8 cellular contexts compared by ENCODE assay signal in the genomic region with DNA sequence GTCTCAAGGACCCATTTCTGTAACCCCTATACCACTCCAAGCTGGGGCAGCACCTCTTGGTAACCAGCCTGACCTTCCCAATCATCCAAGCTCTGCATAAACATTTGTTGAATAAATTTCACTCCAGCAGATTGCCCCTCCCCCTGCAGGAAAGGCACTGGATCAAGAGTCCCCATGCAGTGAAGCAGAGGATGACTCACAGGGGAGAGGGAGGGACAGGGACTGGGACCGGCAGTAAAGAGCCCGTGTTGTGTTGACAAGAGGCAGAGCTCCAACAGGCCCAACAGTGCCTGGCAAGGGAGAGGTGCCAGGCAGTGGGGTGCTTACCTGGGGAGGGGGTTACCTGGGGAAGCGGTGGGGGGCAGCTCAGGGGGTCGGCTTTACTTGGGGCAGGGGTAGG. TPM values are rescaled to one million over a fixed set of nuclear protein-coding genes. Genes with fewer than 3 reads are reported as not detected.
DNase-seq lines count a peak whose midpoint lies in the region; ATAC-seq and TF ChIP-seq lines count a peak whose summit lies in the region.

No MANE protein-coding gene starts in this region.

- TF ChIP-seq POLR2A in tibial nerve (IDR thresholded peaks at IDR 0.05) = no peak

- H3K36me3 ChIP-seq in CD4-positive, CD25-positive, alpha-beta regulatory T cell (ENCODE audit: control insufficient read depth, insufficient read depth, low read length) = peaks cover under 1% of the 10 kb centered on the region
- H3K36me3 ChIP-seq in tibial nerve = peaks cover 0 to 10% (median 0%) of the 10 kb centered on the region in 3 donors

- no peak for TF ChIP-seq CTCF in tibial nerve (IDR thresholded peaks at IDR 0.05)

- CTCF ChIA-PET in activated CD4-positive, alpha-beta T cell treated with anti-CD3 and anti-CD28 coated beads for 36 hours (lab: Charles Lee) = no interaction called here

- ATAC-seq in CD4-positive, CD25-positive, alpha-beta regulatory T cell (ENCODE audit: low read depth in 2 of 2) = no peak
- no peak for ATAC-seq in activated CD4-positive, alpha-beta T cell treated with anti-CD3 and anti-CD28 coated beads for 36 hours

- no peak for DNase-seq in CD4-positive, CD25-positive, alpha-beta regulatory T cell
- DNase-seq in NCI-H2196 (lab: John Stamatoyannopoulos, UW; ENCODE audit: unreplicated experiment) = peak; percentile 71
- DNase-seq in dedifferentiated amniotic fluid mesenchymal stem cell (ENCODE audit: extremely low spot score) = peak; percentile 53
- DNase-seq in lung microvascular endothelial cell (ENCODE audit: low read depth in 2 of 2) = peak; percentile 87 to 91
- no peak for DNase-seq in activated CD4-positive, alpha-beta T cell treated with anti-CD3 and anti-CD28 coated beads for 36 hours
- DNase-seq in NCI-H2107 (lab: John Stamatoyannopoulos, UW) = no peak
- DNase-seq in tibial nerve (ENCODE audit: low spot score in 2 of 2) = no peak
- no peak for DNase-seq in activated CD4-positive, alpha-beta T cell treated with anti-CD3 and anti-CD28 coated beads for 1 hour

- peaks cover 0 to 12% (median 8%) of the 10 kb centered on the region in 4 donors for H3K4me1 Mint-ChIP-seq in CD4-positive, CD25-positive, alpha-beta regulatory T cell
- no peaks in the 10 kb centered on the region for H3K4me1 Mint-ChIP-seq in activated CD4-positive, alpha-beta T cell treated with anti-CD3 and anti-CD28 coated beads for 36 hours

- peaks cover 18% of the 10 kb centered on the region for H3K36me3 Mint-ChIP-seq in CD4-positive, CD25-positive, alpha-beta regulatory T cell
- peaks cover 1% of the 10 kb centered on the region for H3K36me3 Mint-ChIP-seq in activated CD4-positive, alpha-beta T cell treated with anti-CD3 and anti-CD28 coated beads for 36 hours (ENCODE audit: low read depth)

- no peak overlapping the region for H3K4me3 Mint-ChIP-seq in CD4-positive, CD25-positive, alpha-beta regulatory T cell
- H3K4me3 Mint-ChIP-seq in activated CD4-positive, alpha-beta T cell treated with anti-CD3 and anti-CD28 coated beads for 36 hours = no peak overlapping the region

- H3K4me3 ChIP-seq in CD4-positive, CD25-positive, alpha-beta regulatory T cell (ENCODE audit: low read depth, low read length) = no peak overlapping the region
- no peak overlapping the region for H3K4me3 ChIP-seq in tibial nerve

- no peaks in the 10 kb centered on the region for H3K27me3 Mint-ChIP-seq in CD4-positive, CD25-positive, alpha-beta regulatory T cell
- no peaks in the 10 kb centered on the region for H3K27me3 Mint-ChIP-seq in activated CD4-positive, alpha-beta T cell treated with anti-CD3 and anti-CD28 coated beads for 36 hours

- WGBS in tibial nerve, 2 donors = 53 to 54% methylated on average over 4 of the region's 4 CpGs

- H3K27me3 ChIP-seq in CD4-positive, CD25-positive, alpha-beta regulatory T cell (ENCODE audit: control insufficient read depth, insufficient read depth, low read length) = no peaks in the 10 kb centered on the region
- H3K27me3 ChIP-seq in tibial nerve = no peaks in the 10 kb centered on the region

- no peaks in the 10 kb centered on the region for H3K9me3 ChIP-seq in CD4-positive, CD25-positive, alpha-beta regulatory T cell (ENCODE audit: control insufficient read depth in 2 of 2, low read length in 2 of 2)
- H3K9me3 ChIP-seq in tibial nerve = no peaks in the 10 kb centered on the region

- no peak overlapping the region for H3K27ac ChIP-seq in CD4-positive, CD25-positive, alpha-beta regulatory T cell (ENCODE audit: insufficient read depth, low read length, poor library complexity, severe bottlenecking)
- peak overlapping the region in 1 of 4 donors; percentile 54 for H3K27ac ChIP-seq in tibial nerve

- H3K27ac Mint-ChIP-seq in CD4-positive, CD25-positive, alpha-beta regulatory T cell = peak overlapping the region; percentile 2 to 20 (median 15)
- no peak overlapping the region for H3K27ac Mint-ChIP-seq in activated CD4-positive, alpha-beta T cell treated with anti-CD3 and anti-CD28 coated beads for 36 hours

- no peak for TF ChIP-seq EP300 in tibial nerve (IDR thresholded peaks at IDR 0.05)

- intact Hi-C loops in activated CD4-positive, alpha-beta T cell treated with anti-CD3 and anti-CD28 coated beads for 36 hours (cut with DNase I, micrococcal nuclease) = no loop called here

- H3K4me1 ChIP-seq in CD4-positive, CD25-positive, alpha-beta regulatory T cell (ENCODE audit: control insufficient read depth, insufficient read depth, low read length, poor library complexity, severe bottlenecking) = no peaks in the 10 kb centered on the region
- peaks cover 0 to 30% (median 15%) of the 10 kb centered on the region in 4 donors for H3K4me1 ChIP-seq in tibial nerve

- H3K9me3 Mint-ChIP-seq in CD4-positive, CD25-positive, alpha-beta regulatory T cell = peaks cover 0 to 1% (median 0%) of the 10 kb centered on the region in 7 donors
- no peaks in the 10 kb centered on the region for H3K9me3 Mint-ChIP-seq in activated CD4-positive, alpha-beta T cell treated with anti-CD3 and anti-CD28 coated beads for 36 hours (ENCODE audit: low read depth)

- POLR2A ChIA-PET in activated CD4-positive, alpha-beta T cell treated with anti-CD3 and anti-CD28 coated beads for 36 hours (lab: Charles Lee) = no interaction called here

RNA-seq across cellular contexts. Expression of a gene that starts 32.3 kb away (rescaled TPM):
- 32.3 TPM for total RNA-seq in CD4-positive, CD25-positive, alpha-beta regulatory T cell
- 1 to 10 TPM; 5.4 to 8.7 (median 7.0) TPM for polyA plus RNA-seq in CD4-positive, CD25-positive, alpha-beta regulatory T cell
- 3.6 and 4.1 TPM in 2 replicates for total RNA-seq in lung microvascular endothelial cell
- total RNA-seq in activated CD4-positive, alpha-beta T cell treated with anti-CD3 and anti-CD28 coated beads for 36 hours = 10 to 100 TPM; 15.6 to 20.4 TPM
- total RNA-seq in tibial nerve = 10 to 100 TPM in 1 of 4 donors, 1 to 10 TPM in 3; 5.9 to 21.9 (median 7.8) TPM

Comparison
In these comparisons a context has a peak if more than half of its experiments do, and no peak if none do; other contexts are left out.
1. DNase-seq: peak in NCI-H2196 (single experiment), dedifferentiated amniotic fluid mesenchymal stem cell (single experiment) and lung microvascular endothelial cell (2 of 2); none in CD4-positive, CD25-positive, alpha-beta regulatory T cell (0 of 3), activated CD4-positive, alpha-beta T cell treated with anti-CD3 and anti-CD28 coated beads for 36 hours (single experiment), NCI-H2107 (single experiment), tibial nerve (0 of 2) and activated CD4-positive, alpha-beta T cell treated with anti-CD3 and anti-CD28 coated beads for 1 hour (single experiment).